Comparison of ENCODE assay signal across 27 cellular contexts in the genomic region with DNA sequence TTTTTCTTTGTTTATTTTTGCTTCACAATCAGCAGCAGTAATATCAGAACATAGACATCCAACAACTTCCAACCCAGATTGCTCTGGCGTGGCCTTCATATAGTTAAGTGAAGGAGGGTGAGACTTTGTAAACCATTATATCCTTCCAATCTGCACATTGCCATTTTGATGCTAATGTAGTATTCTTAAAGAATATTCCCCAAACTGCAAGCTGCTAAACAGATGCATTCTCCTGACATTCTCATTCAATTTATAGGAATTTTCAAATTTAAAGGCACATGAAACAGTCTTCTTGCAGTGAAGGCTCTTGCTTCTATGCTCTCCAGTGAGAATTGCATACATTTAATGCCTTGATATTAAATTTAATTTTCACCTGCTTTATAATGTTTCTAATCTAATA.
"Had no signal": no experiment of that assay in that cellular context is flagged by ENCODE, and none has a peak within 500 bp of the region (broad histone marks: within the 10 kb centered on the region; RNA-seq: fewer than 3 reads in every experiment).

No MANE protein-coding gene starts in this region.

- H3K36me3 Mint-ChIP-seq: activated CD4-positive, alpha-beta memory T cell treated with anti-CD3 and anti-CD28 coated beads for 36 hours; activated naive CD8-positive, alpha-beta T cell treated with anti-CD3 and anti-CD28 coated beads for 36 hours; T-cell had no signal

- H3K4me1 Mint-ChIP-seq: activated CD4-positive, alpha-beta T cell treated with anti-CD3 and anti-CD28 coated beads, Interleukin-2, amount 10 ng/mL, durations not matched to agents 7 days and 5 days; activated naive CD8-positive, alpha-beta T cell treated with anti-CD3 and anti-CD28 coated beads for 36 hours; activated T-helper 17 cell treated with anti-CD3 and anti-CD28 coated beads, Interleukin-2, amount 50 U/mL, for 72 hours; central memory CD8-positive, alpha-beta T cell; T-cell had no signal

- H3K27me3 Mint-ChIP-seq: activated CD4-positive, alpha-beta memory T cell treated with anti-CD3 and anti-CD28 coated beads for 36 hours; activated CD4-positive, alpha-beta T cell treated with anti-CD3 and anti-CD28 coated beads, Interleukin-2, amount 10 ng/mL, durations not matched to agents 7 days and 5 days; activated naive CD8-positive, alpha-beta T cell treated with anti-CD3 and anti-CD28 coated beads for 36 hours; activated T-helper 17 cell treated with anti-CD3 and anti-CD28 coated beads, Interleukin-2, amount 50 U/mL, for 72 hours; central memory CD8-positive, alpha-beta T cell; T-cell had no signal

- H3K4me3 Mint-ChIP-seq: activated CD4-positive, alpha-beta memory T cell treated with anti-CD3 and anti-CD28 coated beads for 36 hours; activated CD4-positive, alpha-beta T cell treated with anti-CD3 and anti-CD28 coated beads, Interleukin-2, amount 10 ng/mL, durations not matched to agents 7 days and 5 days; activated naive CD4-positive, alpha-beta T cell treated with anti-CD3 and anti-CD28 coated beads for 36 hours; activated naive CD8-positive, alpha-beta T cell treated with anti-CD3 and anti-CD28 coated beads for 36 hours; activated T-helper 17 cell treated with anti-CD3 and anti-CD28 coated beads, Interleukin-2, amount 50 U/mL, for 72 hours; central memory CD8-positive, alpha-beta T cell; T-cell had no signal

- H3K9me3 ChIP-seq: breast epithelium had no signal

- DNase-seq: activated CD4-positive, alpha-beta memory T cell treated with anti-CD3 and anti-CD28 coated beads for 36 hours; activated CD4-positive, alpha-beta T cell treated with anti-CD3 and anti-CD28 coated beads, Interleukin-2, amount 10 ng/mL, durations not matched to agents 7 days and 5 days; activated CD4-positive, CD25-positive, alpha-beta regulatory T cell; activated gamma-delta T cell; activated naive CD4-positive, alpha-beta T cell treated with anti-CD3 and anti-CD28 coated beads for 36 hours; activated naive CD8-positive, alpha-beta T cell treated with anti-CD3 and anti-CD28 coated beads for 36 hours; activated T-cell treated with anti-CD3 and anti-CD28 coated beads for 4 hours; activated T-cell treated with anti-CD3 and anti-CD28 coated beads, Interleukin-2, amount 50 U/mL, for 48 hours; anterior cingulate cortex; NCI-H1092; NCI-H1417; NCI-H1694; NCI-H2029; NCI-H2107; NCI-H345; NCI-H510A; NCI-H526 treated with DMSO at 0.1 percent for 48 hours; NCI-H82; OCI-M1; RPMI8226; T-cell; T-helper 2 cell; T1000 had no signal

- H3K27ac Mint-ChIP-seq: activated CD4-positive, alpha-beta memory T cell treated with anti-CD3 and anti-CD28 coated beads for 36 hours; activated CD4-positive, alpha-beta T cell treated with anti-CD3 and anti-CD28 coated beads, Interleukin-2, amount 10 ng/mL, durations not matched to agents 7 days and 5 days; activated naive CD4-positive, alpha-beta T cell treated with anti-CD3 and anti-CD28 coated beads for 36 hours; activated naive CD8-positive, alpha-beta T cell treated with anti-CD3 and anti-CD28 coated beads for 36 hours; activated T-helper 17 cell treated with anti-CD3 and anti-CD28 coated beads, Interleukin-2, amount 50 U/mL, for 72 hours; T-cell had no signal

- H3K27me3 ChIP-seq: breast epithelium had no signal

- H3K36me3 ChIP-seq: breast epithelium had no signal

- H3K4me3 ChIP-seq: breast epithelium, SK-N-MC had no signal

- H3K9me3 Mint-ChIP-seq: activated CD4-positive, alpha-beta T cell treated with anti-CD3 and anti-CD28 coated beads, Interleukin-2, amount 10 ng/mL, durations not matched to agents 7 days and 5 days; activated naive CD8-positive, alpha-beta T cell treated with anti-CD3 and anti-CD28 coated beads for 36 hours had no signal

- H3K4me1 ChIP-seq: breast epithelium had no signal

- H3K27ac ChIP-seq: breast epithelium, SK-N-MC had no signal
